ENCODE assay signal across 13 cellular contexts in genomic region chr9:123867034-123867433, GRCh38.
DNase-seq lines count a peak whose midpoint lies in the region; ATAC-seq, FAIRE-seq and TF ChIP-seq lines count a peak whose summit lies in the region.
"Had no signal": no experiment of that assay in that cellular context is flagged by ENCODE, and none has a peak within 500 bp of the region (broad histone marks: within the 10 kb centered on the region; RNA-seq: fewer than 3 reads in every experiment).

No MANE protein-coding gene starts in this region.

- H3K4me1 Mint-ChIP-seq in activated T-cell treated with anti-CD3 and anti-CD28 coated beads, Interleukin-2, amount 50 U/mL, for 72 hours (ENCODE audit: low read depth): peaks cover 30% of the 10 kb centered on the region
- H3K4me1 Mint-ChIP-seq in progenitor cell of endocrine pancreas (ENCODE audit: low read depth): peaks cover 25% of the 10 kb centered on the region

- 48% methylated on average over 3 of the region's 3 CpGs for WGBS in K562 (ENCODE audit: insufficient coverage, low coverage, missing lambda C conversion rate)
- 74 to 87% (median 86%) methylated on average over 3 of the region's 3 CpGs for WGBS in small intestine, 3 donors
- WGBS in sigmoid colon, 2 donors: 51 to 86% methylated on average over 3 of the region's 3 CpGs

- no peak for DNase-seq in activated T-cell treated with anti-CD3 and anti-CD28 coated beads, Interleukin-2, amount 50 U/mL, for 72 hours
- DNase-seq in activated T-cell treated with anti-CD3 and anti-CD28 coated beads for 4 hours (no peak), NOMO-1 treated with dmso at 0.1 percent for 144 hours (lab: John Stamatoyannopoulos, UW; ENCODE audit: unreplicated experiment) (peak; percentile 57), K562 (ENCODE audit: extremely low read depth in 1 of 4, low spot score in 3 of 4) (no peak), small intestine (peak; percentile 9), progenitor cell of endocrine pancreas (ENCODE audit: low spot score, unreplicated experiment) (no peak), sigmoid colon (no peak)
- DNase-seq in stimulated activated CD4-positive, alpha-beta T cell treated with anti-CD3 and anti-CD28 coated beads, Interleukin-2, amount 100 ng/mL, for 48 hours: no peak
- DNase-seq: cerebellar nuclear complex, NCI-H2081 had no signal

- POLR2A ChIA-PET in K562 (lab: Yijun Ruan, JAX): interaction anchor here (0.6 kb wide), 1 partner anchor 15 kb away, joined by 4 read pairs; no protein-coding TSS in a partner anchor

- H3K36me3 ChIP-seq in K562 (ENCODE audit: control insufficient read depth, insufficient read depth, low read length) (no peaks in the 10 kb centered on the region), small intestine (ENCODE audit: control insufficient read depth in 2 of 2, insufficient read depth in 2 of 2, low read length in 2 of 2) (peaks cover 0 to 2% of the 10 kb centered on the region in 2 donors), sigmoid colon (no peaks in the 10 kb centered on the region)

- no peak for TF ChIP-seq RAD21 in K562 (CRISPR knock-in tag; conservative IDR thresholded peaks at IDR 0.05 in 1 of 2, IDR thresholded peaks at IDR 0.05 in 1 of 2)

- no TSS peak for BruUV-seq in K562 (replicated peaks; lab: Mats Ljungman, UMichigan)

- no peak overlapping the region for H2AFZ ChIP-seq in K562 (ENCODE audit: low read depth, low read length)

- H3K4me2 ChIP-seq in K562 (ENCODE audit: insufficient read depth, low read length): no peak overlapping the region

- no peaks in the 10 kb centered on the region for H3K9me1 ChIP-seq in K562 (ENCODE audit: control insufficient read depth, insufficient read depth, low read length)

- FAIRE-seq in K562 (lab: Jason Lieb, UNC): peak; percentile 6
- FAIRE-seq in small intestine (lab: Jason Lieb, UNC): no peak
- FAIRE-seq: keratinocyte had no signal

- TF ChIP-seq EP300 in K562 (IDR thresholded peaks at IDR 0.05; ENCODE audit: low read length) (no peak), sigmoid colon (IDR thresholded peaks at IDR 0.05) (no peak)

- H3K27ac ChIP-seq in K562 (ENCODE audit: extremely low read depth, low read depth, low read length) (no peak overlapping the region), small intestine (ENCODE audit: low read depth in 1 of 2, low read length in 1 of 2) (no peak overlapping the region), sigmoid colon (peak overlapping the region in 1 of 4 donors; percentile 30)

- H3K9ac ChIP-seq in K562 (ENCODE audit: insufficient read depth in 1 of 2, low read depth in 2 of 2, low read length in 2 of 2): no peak overlapping the region

- no peaks in the 10 kb centered on the region for H3K79me2 ChIP-seq in K562 (ENCODE audit: control insufficient read depth, insufficient read depth, low read length)

- TF ChIP-seq POLR2A in K562 (conservative IDR thresholded peaks at IDR 0.05): no peak
- no peak for TF ChIP-seq POLR2A in sigmoid colon (IDR thresholded peaks at IDR 0.05)

- H3K27ac Mint-ChIP-seq in activated T-cell treated with anti-CD3 and anti-CD28 coated beads, Interleukin-2, amount 50 U/mL, for 72 hours: peak overlapping the region; percentile 95
- no peak overlapping the region for H3K27ac Mint-ChIP-seq in progenitor cell of endocrine pancreas
- H3K27ac Mint-ChIP-seq: activated T-helper 1 cell treated with anti-CD3 and anti-CD28 coated beads, Interleukin-12 subunit alpha, Interleukin-12 subunit beta, Interleukin-2, Interleukin-4 antibody, amounts not matched to agents 30 ng/mL and 10 ng/mL and 1 ng/mL, durations not matched to agents 14 hours and 24 hours and 36 hours had no signal

- H3K4me3 ChIP-seq in K562: no peak overlapping the region
- H3K4me3 ChIP-seq in small intestine (ENCODE audit: low read depth in 1 of 2, low read length in 2 of 2): no peak overlapping the region
- no peak overlapping the region for H3K4me3 ChIP-seq in sigmoid colon

- TF ChIP-seq CTCF in K562 (IDR thresholded peaks at IDR 0.05 in 2 of 3, conservative IDR thresholded peaks at IDR 0.05 in 1 of 3; ENCODE audit: insufficient read depth in 2 of 3, low read depth in 1 of 3, low read length in 3 of 3) (no peak), progenitor cell of endocrine pancreas (IDR thresholded peaks at IDR 0.05; ENCODE audit: unreplicated experiment) (no peak), sigmoid colon (IDR thresholded peaks at IDR 0.05) (no peak)

- intact Hi-C loops in K562 (cut with micrococcal nuclease): no loop called here
- intact Hi-C loops in sigmoid colon (cut with DNase I): no loop called here

- in situ Hi-C loops in K562 (cut with MboI): no loop called here

- H3K27me3 Mint-ChIP-seq in activated T-cell treated with anti-CD3 and anti-CD28 coated beads, Interleukin-2, amount 50 U/mL, for 72 hours (ENCODE audit: low read depth): no peaks in the 10 kb centered on the region
- H3K27me3 Mint-ChIP-seq in progenitor cell of endocrine pancreas: peaks cover 13% of the 10 kb centered on the region

- no peaks in the 10 kb centered on the region; a peak in 1 of 5 replicates for H3K4me1 ChIP-seq in K562 (replicated peaks in 1 of 2; ENCODE audit: control insufficient read depth in 2 of 2, insufficient read depth in 2 of 2, low read length in 2 of 2)
- peaks cover 0 to 1% of the 10 kb centered on the region in 2 donors for H3K4me1 ChIP-seq in small intestine (ENCODE audit: control insufficient read depth in 2 of 2, insufficient read depth in 1 of 2, low read depth in 1 of 2, low read length in 1 of 2)
- H3K4me1 ChIP-seq in sigmoid colon: peaks cover 0 to 6% (median 4%) of the 10 kb centered on the region in 4 donors

- H3K27me3 ChIP-seq in K562 (ENCODE audit: control insufficient read depth in 2 of 2, insufficient read depth in 2 of 2, low read length in 2 of 2) (no peaks in the 10 kb centered on the region), small intestine (ENCODE audit: control insufficient read depth in 2 of 2, insufficient read depth in 2 of 2, low read length in 2 of 2) (no peaks in the 10 kb centered on the region), sigmoid colon (no peaks in the 10 kb centered on the region)

- H3K9me3 Mint-ChIP-seq in activated T-cell treated with anti-CD3 and anti-CD28 coated beads, Interleukin-2, amount 50 U/mL, for 72 hours: no peaks in the 10 kb centered on the region
- no peaks in the 10 kb centered on the region for H3K9me3 Mint-ChIP-seq in progenitor cell of endocrine pancreas (ENCODE audit: low read depth)
- H3K9me3 Mint-ChIP-seq: activated T-helper 1 cell treated with anti-CD3 and anti-CD28 coated beads, Interleukin-12 subunit alpha, Interleukin-12 subunit beta, Interleukin-2, Interleukin-4 antibody, amounts not matched to agents 30 ng/mL and 10 ng/mL and 1 ng/mL, durations not matched to agents 14 hours and 24 hours and 36 hours had no signal

- no peaks in the 10 kb centered on the region for H4K20me1 ChIP-seq in K562 (replicated peaks; ENCODE audit: control insufficient read depth, insufficient read depth, low read length)

- H3K36me3 Mint-ChIP-seq in activated T-cell treated with anti-CD3 and anti-CD28 coated beads, Interleukin-2, amount 50 U/mL, for 72 hours (ENCODE audit: insufficient read depth in 2 of 2): peaks cover 0 to 8% of the 10 kb centered on the region in 2 donors
- peaks cover 1% of the 10 kb centered on the region for H3K36me3 Mint-ChIP-seq in progenitor cell of endocrine pancreas (ENCODE audit: insufficient read depth)

- H3K4me3 Mint-ChIP-seq in activated T-cell treated with anti-CD3 and anti-CD28 coated beads, Interleukin-2, amount 50 U/mL, for 72 hours: peak overlapping the region; percentile 43 to 45
- H3K4me3 Mint-ChIP-seq in progenitor cell of endocrine pancreas (ENCODE audit: low read depth): no peak overlapping the region
- H3K4me3 Mint-ChIP-seq: activated T-helper 1 cell treated with anti-CD3 and anti-CD28 coated beads, Interleukin-12 subunit alpha, Interleukin-12 subunit beta, Interleukin-2, Interleukin-4 antibody, amounts not matched to agents 30 ng/mL and 10 ng/mL and 1 ng/mL, durations not matched to agents 14 hours and 24 hours and 36 hours had no signal

- ATAC-seq in activated T-cell treated with anti-CD3 and anti-CD28 coated beads, Interleukin-2, amount 50 U/mL, for 72 hours (replicated peaks in 1 of 2): no peak
- no peak for ATAC-seq in K562
- ATAC-seq: Panc1 had no signal

- H3K9me3 ChIP-seq in K562 (replicated peaks; ENCODE audit: control insufficient read depth, insufficient read depth, low read depth, low read length) (no peaks in the 10 kb centered on the region), small intestine (ENCODE audit: control insufficient read depth, low read depth) (no peaks in the 10 kb centered on the region), sigmoid colon (no peaks in the 10 kb centered on the region)

- CTCF ChIA-PET in K562 (lab: Yijun Ruan, JAX; ENCODE audit: low intra/inter-chr PET ratio): no interaction called here

TF ChIP-seq in K562, 482 proteins besides CTCF, POLR2A, EP300 and RAD21:
- TF ChIP-seq MEIS2 (IDR thresholded peaks at IDR 0.05; ENCODE audit: partially characterized antibody): peak; percentile 40
- no peak for TF ChIP-seq ZNF146 (CRISPR knock-in tag; IDR thresholded peaks at IDR 0.05; ENCODE audit: unreplicated experiment)
- TF ChIP-seq CEBPB (tag; IDR thresholded peaks at IDR 0.05): peak; percentile 21; the same call in 1 of the 2 replicates
TF ChIP-seq in K562: peak in this region for 2.

Comparison
In these comparisons a context has a peak if more than half of its experiments do, and no peak if none do; other contexts are left out.
1. DNase-seq: peak in NOMO-1 treated with dmso at 0.1 percent for 144 hours (single experiment) and small intestine (single experiment); none in activated T-cell treated with anti-CD3 and anti-CD28 coated beads, Interleukin-2, amount 50 U/mL, for 72 hours (0 of 2), activated T-cell treated with anti-CD3 and anti-CD28 coated beads for 4 hours (single experiment), K562 (0 of 4), progenitor cell of endocrine pancreas (single experiment), sigmoid colon (single experiment) and stimulated activated CD4-positive, alpha-beta T cell treated with anti-CD3 and anti-CD28 coated beads, Interleukin-2, amount 100 ng/mL, for 48 hours (0 of 2).